ENCODE assay signal across 9 cellular contexts in the genomic region with DNA sequence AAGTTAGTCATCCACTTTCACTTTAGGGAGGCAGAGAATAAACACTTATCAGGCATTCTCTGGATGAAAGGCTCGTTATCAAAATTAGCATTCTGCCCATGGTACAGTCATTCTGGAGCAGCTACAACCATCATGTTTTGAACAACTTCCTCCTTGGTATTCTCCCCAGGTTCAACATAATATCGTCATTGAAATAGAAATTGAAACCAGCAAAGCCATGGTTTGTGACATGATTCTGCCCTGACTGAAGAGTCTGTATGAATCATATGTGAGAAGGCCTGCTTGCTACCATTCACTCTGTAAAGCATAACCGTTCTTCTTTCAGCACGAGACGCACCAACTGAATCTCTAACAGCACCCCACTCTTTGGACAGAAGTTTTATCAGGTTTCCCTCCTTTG.
A peak's percentile ranks its signal among the peaks of the same experiment; 100 is the strongest.
DNase-seq lines count a peak whose midpoint lies in the region; ATAC-seq and TF ChIP-seq lines count a peak whose summit lies in the region.
"Had no signal": no experiment of that assay in that cellular context is flagged by ENCODE, and none has a peak within 500 bp of the region (broad histone marks: within the 10 kb centered on the region; RNA-seq: fewer than 3 reads in every experiment).

No MANE protein-coding gene starts in this region.

- DNase-seq in GM13977 (ENCODE audit: low spot score) (peak; percentile 49), NCI-H774 (lab: John Stamatoyannopoulos, UW) (no peak), tibial artery (no peak), NCI-H446 treated with DMSO at 0.1 percent for 48 hours (lab: John Stamatoyannopoulos, UW) (no peak), COR-L47 (lab: John Stamatoyannopoulos, UW) (no peak)
- no peak for DNase-seq in effector memory CD4-positive, alpha-beta T cell
- DNase-seq: H9 had no signal

- peak overlapping the region; percentile 6 for H3K4me3 ChIP-seq in effector memory CD4-positive, alpha-beta T cell (ENCODE audit: insufficient read depth, low read depth, low read length, poor library complexity, severe bottlenecking)
- H3K4me3 ChIP-seq in tibial artery = no peak overlapping the region

- TF ChIP-seq CTCF in GM13977 (IDR thresholded peaks at IDR 0.05; ENCODE audit: extremely low read depth, insufficient read depth, missing control alignments) (no peak), tibial artery (IDR thresholded peaks at IDR 0.05) (no peak)

- in situ Hi-C loops in GM13977 (cut with MboI; ENCODE audit: low pct_unique_long_range_greater_than_20kb, low sequenced_read_pairs, unreplicated experiment) = no loop called here

- intact Hi-C loops in tibial artery (cut with DNase I; ENCODE audit: low total_unique reads) = loop anchor here (10.0 kb wide), 1 partner anchor 311 kb away; no protein-coding TSS in a partner anchor

- H3K27me3 ChIP-seq in effector memory CD4-positive, alpha-beta T cell (replicated peaks; ENCODE audit: control insufficient read depth, insufficient read depth, low read length, poor library complexity, severe bottlenecking) = no peaks in the 10 kb centered on the region
- H3K27me3 ChIP-seq in tibial artery = no peaks in the 10 kb centered on the region

- no peaks in the 10 kb centered on the region for H3K9me3 ChIP-seq in effector memory CD4-positive, alpha-beta T cell (ENCODE audit: control insufficient read depth, low read length)
- H3K9me3 ChIP-seq in tibial artery = no peaks in the 10 kb centered on the region

- no peak overlapping the region for H3K27ac ChIP-seq in effector memory CD4-positive, alpha-beta T cell (ENCODE audit: insufficient read depth, low read length, poor library complexity, severe bottlenecking)
- H3K27ac ChIP-seq in tibial artery = no peak overlapping the region

- H3K36me3 ChIP-seq in effector memory CD4-positive, alpha-beta T cell (ENCODE audit: control insufficient read depth, insufficient read depth, low read length) = no peaks in the 10 kb centered on the region
- H3K36me3 ChIP-seq in tibial artery = no peaks in the 10 kb centered on the region

- no peaks in the 10 kb centered on the region for H3K4me1 ChIP-seq in effector memory CD4-positive, alpha-beta T cell (ENCODE audit: control insufficient read depth, insufficient read depth, low read length, poor library complexity, severe bottlenecking)
- H3K4me1 ChIP-seq in tibial artery = no peaks in the 10 kb centered on the region

- ATAC-seq in GM21360 (IDR thresholded peaks at IDR 0.05; ENCODE audit: unreplicated experiment) (peak; percentile 98), HG03439 (IDR thresholded peaks at IDR 0.05; ENCODE audit: unreplicated experiment) (peak; percentile 99)
